16 cellular contexts compared by ENCODE assay signal in genomic region chr13:110565296-110565695, GRCh38. TPM values are rescaled to one million over a fixed set of nuclear protein-coding genes. Genes with fewer than 3 reads are reported as not detected.
A peak's percentile ranks its signal among the peaks of the same experiment; 100 is the strongest.
DNase-seq lines count a peak whose midpoint lies in the region; ATAC-seq, FAIRE-seq and TF ChIP-seq lines count a peak whose summit lies in the region.
"Had no signal": no experiment of that assay in that cellular context is flagged by ENCODE, and none has a peak within 500 bp of the region (broad histone marks: within the 10 kb centered on the region; RNA-seq: fewer than 3 reads in every experiment).

No MANE protein-coding gene starts in this region.

- peaks cover 7% of the 10 kb centered on the region for H3K4me1 Mint-ChIP-seq in progenitor cell of endocrine pancreas (ENCODE audit: low read depth)

- H3K27ac Mint-ChIP-seq in progenitor cell of endocrine pancreas = no peak overlapping the region

- no peak for ATAC-seq in HepG2
- ATAC-seq: T-helper 17 cell had no signal

- TF ChIP-seq CTCF in choroid plexus epithelial cell (conservative IDR thresholded peaks at IDR 0.05; ENCODE audit: low read depth, low read length) = peak; percentile 36
- peak; percentile 16 for TF ChIP-seq CTCF in progenitor cell of endocrine pancreas (IDR thresholded peaks at IDR 0.05; ENCODE audit: unreplicated experiment)
- TF ChIP-seq CTCF in HepG2 (CRISPR knock-in tag; IDR thresholded peaks at IDR 0.05) = no peak

- TF ChIP-seq POLR2A in HepG2 (IDR thresholded peaks at IDR 0.05; ENCODE audit: insufficient read depth in 1 of 2, low read depth in 2 of 2, low read length in 2 of 2) = no peak

- peaks cover 38% of the 10 kb centered on the region for H3K27me3 Mint-ChIP-seq in progenitor cell of endocrine pancreas

- no peak overlapping the region for H3K4me3 Mint-ChIP-seq in progenitor cell of endocrine pancreas (ENCODE audit: low read depth)
- H3K4me3 Mint-ChIP-seq: T-helper 17 cell had no signal

- H3K9ac ChIP-seq in HepG2 (ENCODE audit: insufficient read depth, low read depth, low read length) = no peak overlapping the region

- no peaks in the 10 kb centered on the region for H3K36me3 Mint-ChIP-seq in progenitor cell of endocrine pancreas (ENCODE audit: insufficient read depth)

- H4K20me1 ChIP-seq in HepG2 (ENCODE audit: insufficient read depth, low read length) = no peaks in the 10 kb centered on the region

- no peaks in the 10 kb centered on the region; a peak in 1 of 5 replicates for H3K27me3 ChIP-seq in HepG2 (ENCODE audit: control insufficient read depth in 1 of 2, insufficient read depth in 2 of 2, low read length in 2 of 2)

- CTCF ChIA-PET in HepG2 (lab: Yijun Ruan, JAX; ENCODE audit: low intra/inter-chr PET ratio, low total read pairs) = no interaction called here

- WGBS in HepG2 (ENCODE audit: low lambda C conversion rate) = 91% methylated on average over 2 of the region's 2 CpGs

- H3K4me1 ChIP-seq in HepG2 (ENCODE audit: insufficient read depth, low read length) = peaks cover 25% of the 10 kb centered on the region

- POLR2A ChIA-PET in HepG2 (lab: Yijun Ruan, JAX) = interaction anchor here (1.7 kb wide), 1 partner anchor 9 kb away, joined by 3 read pairs; no protein-coding TSS in a partner anchor

- no peak overlapping the region for H3K4me2 ChIP-seq in HepG2 (ENCODE audit: low read depth, low read length)

- TF ChIP-seq RAD21 in HepG2 (CRISPR knock-in tag; IDR thresholded peaks at IDR 0.05) = no peak

- peaks cover 18% of the 10 kb centered on the region for H3K79me2 ChIP-seq in HepG2 (ENCODE audit: insufficient read depth, low read length)

- H3K4me3 ChIP-seq in choroid plexus epithelial cell (ENCODE audit: low read depth, low read length) (no peak overlapping the region), HepG2 (replicated peaks in 1 of 3; ENCODE audit: insufficient read depth in 1 of 3, low read depth in 2 of 3, low read length in 3 of 3) (no peak overlapping the region)
- H3K4me3 ChIP-seq: coronary artery, lung had no signal

- no TSS peak for BruUV-seq in HepG2 (replicated peaks; lab: Mats Ljungman, UMichigan)

- H2AFZ ChIP-seq in HepG2 (ENCODE audit: low read length) = no peak overlapping the region

- FAIRE-seq in HepG2 (lab: Jason Lieb, UNC) = no peak

- no peaks in the 10 kb centered on the region for H3K9me3 ChIP-seq in HepG2 (ENCODE audit: low read length)

- peaks cover 3 to 5% of the 10 kb centered on the region in 2 experiments; a peak in 3 of 5 replicates for H3K36me3 ChIP-seq in HepG2 (replicated peaks in 1 of 2; ENCODE audit: control insufficient read depth in 1 of 2, insufficient read depth in 2 of 2, low read length in 2 of 2)

- no peak overlapping the region for H3K27ac ChIP-seq in HepG2 (ENCODE audit: extremely low read length, insufficient read depth, low read length)
- H3K27ac ChIP-seq: coronary artery had no signal

- TF ChIP-seq EP300 in HepG2 (IDR thresholded peaks at IDR 0.05; ENCODE audit: low read depth in 2 of 2, low read length in 2 of 2) (no peak), HepG2 (CRISPR knock-in tag; IDR thresholded peaks at IDR 0.05; ENCODE audit: borderline replicate concordance) (no peak)

- intact Hi-C loops in HepG2 (cut with micrococcal nuclease; ENCODE audit: unreplicated experiment) = no loop called here

- in situ Hi-C loops in HepG2 (cut with HindIII; ENCODE audit: extremely low pct_ligation_motif_present, low pct_unique_long_range_greater_than_20kb) = no loop called here

- DNase-seq in DMS53 (lab: John Stamatoyannopoulos, UW) = peak; percentile 1
- no peak for DNase-seq in DMS53 treated with DMSO at 0.1 percent for 48 hours (lab: John Stamatoyannopoulos, UW; ENCODE audit: unreplicated experiment)
- peak; percentile 8 to 21 for DNase-seq in Kasumi-1 (lab: John Stamatoyannopoulos, UW)
- peak; percentile 23 for DNase-seq in choroid plexus epithelial cell (ENCODE audit: low read depth)
- DNase-seq in progenitor cell of endocrine pancreas (ENCODE audit: low spot score, unreplicated experiment) = no peak
- no peak for DNase-seq in anterior cingulate cortex (lab: John Stamatoyannopoulos, UW)
- DNase-seq in HepG2 (ENCODE audit: low spot score) = no peak
- no peak for DNase-seq in NCI-H2107 (lab: John Stamatoyannopoulos, UW)
- DNase-seq: activated CD4-positive, alpha-beta T cell treated with anti-CD3 and anti-CD28 coated beads for 48 hours; activated T-cell treated with anti-CD3 and anti-CD28 coated beads, Interleukin-2, amount 50 U/mL, for 1 hour; HCEC 1CT; NCI-H1092; stimulated activated naive CD4-positive, alpha-beta T cell; T-helper 17 cell had no signal

- peaks cover 3% of the 10 kb centered on the region for H3K9me3 Mint-ChIP-seq in progenitor cell of endocrine pancreas (ENCODE audit: low read depth)

TF ChIP-seq in HepG2, 621 proteins besides CTCF, POLR2A, EP300 and RAD21:
- TF ChIP-seq ELF3 (CRISPR knock-in tag; IDR thresholded peaks at IDR 0.05) = no peak
- no peak for TF ChIP-seq HHEX (CRISPR knock-in tag; IDR thresholded peaks at IDR 0.05)
- no peak for TF ChIP-seq IRF1 (CRISPR knock-in tag; IDR thresholded peaks at IDR 0.05; ENCODE audit: low read depth)

RNA-seq across cellular contexts. Expression of gene RAB20, which starts 3.8 kb away (rescaled TPM):
- total RNA-seq in progenitor cell of endocrine pancreas (3.8 and 4.0 TPM in 2 replicates), HepG2 (2016; rRNA removed; fragmentation: Illumina TruSeq; extraction: Trizol) (15.2 and 15.6 TPM in 2 replicates)
- 5.8 and 6.2 TPM in 2 replicates for total RNA-seq in HepG2 (2016; cell fraction: cytosol; rRNA removed; fragmentation: Illumina TruSeq; extraction: Trizol; ENCODE audit: low read depth)
- 13.5 and 15.3 TPM in 2 replicates for total RNA-seq in HepG2 (2016; cell fraction: insoluble cytoplasmic fraction; rRNA removed; fragmentation: Illumina TruSeq; extraction: Trizol)
- total RNA-seq in HepG2 (2016; cell fraction: membrane; rRNA removed; fragmentation: Illumina TruSeq; extraction: Trizol) = 12.0 and 13.1 TPM in 2 replicates
- 6.5 and 7.9 TPM in 2 replicates for total RNA-seq in HepG2 (2016; cell fraction: nucleus; rRNA removed; fragmentation: Illumina TruSeq; extraction: Trizol)
- polyA plus RNA-seq in HepG2 (2011; rRNA removed) = 27.3 and 30.5 TPM in 2 replicates
- polyA plus RNA-seq in HepG2 (2011; cell fraction: cytosol; rRNA removed) = 28.4 and 39.0 TPM in 2 replicates
- polyA plus RNA-seq in HepG2 (2011; cell fraction: nucleus; rRNA removed) = 12.0 and 13.8 TPM in 2 replicates
- polyA plus RNA-seq in HepG2 (2012) = 14.6 and 20.9 TPM in 2 replicates
- 4.5 and 5.9 TPM in 2 replicates for polyA plus RNA-seq in HepG2 (2016; cell fraction: cytosol; fragmentation: Illumina TruSeq; extraction: Trizol; ENCODE audit: low read depth)
- 13.3 and 15.2 TPM in 2 replicates for polyA plus RNA-seq in HepG2 (2016; cell fraction: insoluble cytoplasmic fraction; fragmentation: Illumina TruSeq; extraction: Trizol; ENCODE audit: low read depth)
- polyA plus RNA-seq in HepG2 (2016; cell fraction: membrane; fragmentation: Illumina TruSeq; extraction: Trizol; ENCODE audit: low read depth) = 7.5 and 8.5 TPM in 2 replicates
- polyA plus RNA-seq in HepG2 (2016; cell fraction: nucleus; fragmentation: Illumina TruSeq; extraction: Trizol; ENCODE audit: insufficient read depth, low read depth) = 9.6 and 9.8 TPM in 2 replicates
- polyA minus RNA-seq in HepG2 (2011; rRNA and poly(A)+ RNA removed; ENCODE audit: low replicate concordance) = 7.5 and 23.0 TPM in 2 replicates
- 12.6 and 15.1 TPM in 2 replicates for polyA minus RNA-seq in HepG2 (2011; cell fraction: cytosol; rRNA and poly(A)+ RNA removed)
- polyA minus RNA-seq in HepG2 (2011; cell fraction: nucleus; rRNA and poly(A)+ RNA removed) = 8.2 TPM in 2 replicates

RNA-seq across cellular contexts. Expression of gene NAXD, which starts 50.0 kb away (rescaled TPM):
- 32.4 and 34.2 TPM in 2 replicates for total RNA-seq in progenitor cell of endocrine pancreas
- 18.5 and 19.0 TPM in 2 replicates for total RNA-seq in HepG2 (2016; rRNA removed; fragmentation: Illumina TruSeq; extraction: Trizol)
- total RNA-seq in HepG2 (2016; cell fraction: cytosol; rRNA removed; fragmentation: Illumina TruSeq; extraction: Trizol; ENCODE audit: low read depth) = 5.5 and 6.3 TPM in 2 replicates
- 18.9 and 19.7 TPM in 2 replicates for total RNA-seq in HepG2 (2016; cell fraction: insoluble cytoplasmic fraction; rRNA removed; fragmentation: Illumina TruSeq; extraction: Trizol)
- total RNA-seq in HepG2 (2016; cell fraction: membrane; rRNA removed; fragmentation: Illumina TruSeq; extraction: Trizol) = 12.5 and 13.8 TPM in 2 replicates
- total RNA-seq in HepG2 (2016; cell fraction: nucleus; rRNA removed; fragmentation: Illumina TruSeq; extraction: Trizol) = 20.9 and 21.0 TPM in 2 replicates
- polyA plus RNA-seq in HepG2 (2011; rRNA removed) = 23.2 and 27.0 TPM in 2 replicates
- polyA plus RNA-seq in HepG2 (2011; cell fraction: cytosol; rRNA removed) = 24.7 and 25.6 TPM in 2 replicates
- 81.1 and 85.3 TPM in 2 replicates for polyA plus RNA-seq in HepG2 (2011; cell fraction: nucleus; rRNA removed)
- 18.2 and 22.0 TPM in 2 replicates for polyA plus RNA-seq in HepG2 (2012)
- polyA plus RNA-seq in HepG2 (2016; cell fraction: cytosol; fragmentation: Illumina TruSeq; extraction: Trizol; ENCODE audit: low read depth) = 5.1 and 5.8 TPM in 2 replicates
- 18.8 and 20.5 TPM in 2 replicates for polyA plus RNA-seq in HepG2 (2016; cell fraction: insoluble cytoplasmic fraction; fragmentation: Illumina TruSeq; extraction: Trizol; ENCODE audit: low read depth)
- 10.7 and 10.9 TPM in 2 replicates for polyA plus RNA-seq in HepG2 (2016; cell fraction: membrane; fragmentation: Illumina TruSeq; extraction: Trizol; ENCODE audit: low read depth)
- polyA plus RNA-seq in HepG2 (2016; cell fraction: nucleus; fragmentation: Illumina TruSeq; extraction: Trizol; ENCODE audit: insufficient read depth, low read depth) = 43.2 and 44.7 TPM in 2 replicates
- polyA minus RNA-seq in HepG2 (2011; rRNA and poly(A)+ RNA removed; ENCODE audit: low replicate concordance) = 19.3 and 20.3 TPM in 2 replicates
- polyA minus RNA-seq in HepG2 (2011; cell fraction: cytosol; rRNA and poly(A)+ RNA removed) = 4.0 and 5.5 TPM in 2 replicates
- 19.4 and 22.9 TPM in 2 replicates for polyA minus RNA-seq in HepG2 (2011; cell fraction: nucleus; rRNA and poly(A)+ RNA removed)

Comparison
In these comparisons a context has a peak if more than half of its experiments do, and no peak if none do; other contexts are left out.
1. DNase-seq: peak in DMS53 (single experiment), Kasumi-1 (2 of 2) and choroid plexus epithelial cell (single experiment); none in DMS53 treated with DMSO at 0.1 percent for 48 hours (single experiment), progenitor cell of endocrine pancreas (single experiment), anterior cingulate cortex (0 of 58), HepG2 (single experiment) and NCI-H2107 (single experiment).